Comparison of ENCODE assay signal across 19 cellular contexts in the genomic region with DNA sequence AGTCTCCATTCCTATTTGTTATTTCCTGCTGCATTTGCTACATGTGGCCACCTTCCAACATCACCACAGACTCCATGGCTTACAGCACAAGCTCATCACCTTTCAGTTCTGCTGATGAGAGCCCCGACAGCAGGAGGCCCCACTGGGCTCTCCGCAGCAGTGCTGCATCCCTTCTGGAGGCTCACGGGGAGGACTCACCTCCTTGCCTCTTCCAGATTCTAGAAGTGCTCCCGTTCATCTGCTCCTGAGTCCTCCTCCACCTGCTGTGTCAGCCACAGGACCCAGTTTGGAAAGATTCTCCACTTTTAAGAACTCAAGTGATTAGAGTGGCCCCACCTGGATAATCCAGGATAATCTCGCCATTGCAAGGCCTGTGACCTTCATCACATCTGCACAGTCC.
DNase-seq lines count a peak whose midpoint lies in the region; ATAC-seq and TF ChIP-seq lines count a peak whose summit lies in the region.
"Had no signal": no experiment of that assay in that cellular context is flagged by ENCODE, and none has a peak within 500 bp of the region (broad histone marks: within the 10 kb centered on the region; RNA-seq: fewer than 3 reads in every experiment).

No MANE protein-coding gene starts in this region.

- no peaks in the 10 kb centered on the region for H3K79me1 ChIP-seq in neuronal stem cell (ENCODE audit: low read depth, low read length)

- no peak overlapping the region for H2BK120ac ChIP-seq in neuronal stem cell (ENCODE audit: low read depth, low read length)

- no peak overlapping the region for H4K8ac ChIP-seq in neuronal stem cell (ENCODE audit: low read depth, low read length)

- DNase-seq in GM23338 (ENCODE audit: low spot score) (no peak), NCI-H82 treated with DMSO at 0.1 percent for 48 hours (lab: John Stamatoyannopoulos, UW; ENCODE audit: unreplicated experiment) (peak; percentile 54), colonic mucosa (peak; percentile 3), neuronal stem cell (ENCODE audit: low spot score) (no peak), esophagus muscularis mucosa (ENCODE audit: extremely low spot score) (no peak)
- DNase-seq in activated T-cell treated with anti-CD3 and anti-CD28 coated beads, Interleukin-2, amount 50 U/mL, for 1 hour = no peak
- DNase-seq: BE2C, DMS79, GM23248, KG1, NCI-H1092, NCI-H1436, NCI-H187 treated with DMSO at 0.1 percent for 48 hours, NCI-H2107, SJCRH30 had no signal

- H3K4me1 Mint-ChIP-seq in GM23338 = no peaks in the 10 kb centered on the region

- TF ChIP-seq CTCF in GM23338 (conservative IDR thresholded peaks at IDR 0.05; ENCODE audit: low read depth in 2 of 2) (no peak), colonic mucosa (IDR thresholded peaks at IDR 0.05) (no peak), esophagus muscularis mucosa (IDR thresholded peaks at IDR 0.05) (no peak)

- H3K36me3 ChIP-seq in GM23338 (ENCODE audit: insufficient read depth) (no peaks in the 10 kb centered on the region), colonic mucosa (no peaks in the 10 kb centered on the region), neuronal stem cell (replicated peaks in 1 of 2; ENCODE audit: control insufficient read depth in 2 of 2, insufficient read depth in 2 of 2, low read length in 2 of 2) (no peaks in the 10 kb centered on the region), esophagus muscularis mucosa (no peaks in the 10 kb centered on the region)
- H3K36me3 ChIP-seq: HAP-1, SJCRH30 had no signal

- no peak overlapping the region for H3K4me3 Mint-ChIP-seq in GM23338

- H3K9me2 ChIP-seq in GM23338 (ENCODE audit: insufficient read depth) = no peaks in the 10 kb centered on the region

- H3K4me3 ChIP-seq in GM23338 = no peak overlapping the region
- no peak overlapping the region for H3K4me3 ChIP-seq in colonic mucosa
- H3K4me3 ChIP-seq in neuronal stem cell (ENCODE audit: low read length in 2 of 2) = no peak overlapping the region
- H3K4me3 ChIP-seq in esophagus muscularis mucosa = no peak overlapping the region
- H3K4me3 ChIP-seq: GM23248, HAP-1, SJCRH30 had no signal

- H3K9ac ChIP-seq in colonic mucosa (ENCODE audit: low read depth in 2 of 2, low read length in 2 of 2) = no peak overlapping the region
- no peak overlapping the region for H3K9ac ChIP-seq in neuronal stem cell (ENCODE audit: low read depth, low read length, poor library complexity)
- H3K9ac ChIP-seq: GM23248 had no signal

- no peaks in the 10 kb centered on the region for H3K79me2 ChIP-seq in GM23338 (replicated peaks; ENCODE audit: insufficient read depth)

- peaks cover 3% of the 10 kb centered on the region; the same call in 1 of the 3 replicates for H3K9me3 Mint-ChIP-seq in GM23338

- no peaks in the 10 kb centered on the region for H3K36me3 Mint-ChIP-seq in GM23338 (ENCODE audit: low read depth)

- H3K4me1 ChIP-seq in GM23338 (ENCODE audit: insufficient read depth) = no peaks in the 10 kb centered on the region
- no peaks in the 10 kb centered on the region for H3K4me1 ChIP-seq in colonic mucosa
- peaks cover 0 to 2% of the 10 kb centered on the region in 2 donors for H3K4me1 ChIP-seq in neuronal stem cell (ENCODE audit: control insufficient read depth in 2 of 2, insufficient read depth in 1 of 2, low read depth in 1 of 2, low read length in 2 of 2)
- no peaks in the 10 kb centered on the region for H3K4me1 ChIP-seq in esophagus muscularis mucosa
- H3K4me1 ChIP-seq: BE2C, HAP-1, SJCRH30 had no signal

- no peaks in the 10 kb centered on the region for H3F3A ChIP-seq in GM23338 (replicated peaks; ENCODE audit: low read depth)

- H4K20me1 ChIP-seq in GM23338 (replicated peaks; ENCODE audit: insufficient read depth) = no peaks in the 10 kb centered on the region; the same call in 1 of the 2 replicates

- H3K27me3 ChIP-seq in GM23338 (ENCODE audit: insufficient read depth) = no peaks in the 10 kb centered on the region
- H3K27me3 ChIP-seq in colonic mucosa = no peaks in the 10 kb centered on the region
- H3K27me3 ChIP-seq in neuronal stem cell (ENCODE audit: control insufficient read depth in 3 of 3, insufficient read depth in 3 of 3, low read depth in 1 of 3, low read length in 3 of 3) = no peaks in the 10 kb centered on the region
- H3K27me3 ChIP-seq in esophagus muscularis mucosa = no peaks in the 10 kb centered on the region
- H3K27me3 ChIP-seq: BE2C, SJCRH30 had no signal

- no peak overlapping the region for H3K27ac Mint-ChIP-seq in GM23338

- H3K23ac ChIP-seq in neuronal stem cell (ENCODE audit: low read depth, low read length, poor library complexity) = no peak overlapping the region

- no peak overlapping the region for H2BK15ac ChIP-seq in neuronal stem cell (ENCODE audit: low read length)

- no peak overlapping the region for H2AK5ac ChIP-seq in neuronal stem cell (ENCODE audit: low read depth, low read length)

- WGBS in neuronal stem cell (ENCODE audit: extremely low coverage in 2 of 2, insufficient read length in 2 of 2, insufficient replicate concordance in 1 of 2), 2 donors = no CpG with 5 or more reads among the region's 5 CpGs
- 82% methylated on average over 5 of the region's 5 CpGs for WGBS in esophagus muscularis mucosa

- no peak overlapping the region for H2AFZ ChIP-seq in GM23338
- no peak overlapping the region for H2AFZ ChIP-seq in neuronal stem cell (ENCODE audit: low read length)
- H2AFZ ChIP-seq: GM23248 had no signal

- H2BK5ac ChIP-seq in neuronal stem cell (ENCODE audit: low read length) = no peak overlapping the region

- TF ChIP-seq EP300 in esophagus muscularis mucosa (IDR thresholded peaks at IDR 0.05) = no peak

- ATAC-seq in GM23338 = 0 out of 3 replicates have a peak, but pooled peaks have one; percentile 44
- ATAC-seq in HG03175 (IDR thresholded peaks at IDR 0.05; ENCODE audit: unreplicated experiment) = no peak
- ATAC-seq: Panc1 had no signal

- H3K9me3 ChIP-seq in colonic mucosa = no peaks in the 10 kb centered on the region
- peaks cover 0 to 2% of the 10 kb centered on the region in 2 donors for H3K9me3 ChIP-seq in neuronal stem cell (replicated peaks in 1 of 2; ENCODE audit: control insufficient read depth in 2 of 2, insufficient read depth in 1 of 2, low read depth in 1 of 2, low read length in 2 of 2)
- H3K9me3 ChIP-seq in esophagus muscularis mucosa = no peaks in the 10 kb centered on the region
- H3K9me3 ChIP-seq: BE2C, HAP-1, SJCRH30 had no signal

- H3K14ac ChIP-seq in neuronal stem cell (ENCODE audit: low read length) = no peak overlapping the region

- intact Hi-C loops in colonic mucosa (cut with DNase I) = no loop called here
- intact Hi-C loops in esophagus muscularis mucosa (cut with DNase I) = no loop called here

- no peaks in the 10 kb centered on the region for H3K27me3 Mint-ChIP-seq in GM23338 (ENCODE audit: insufficient read depth, low read depth, poor library complexity)

- no peak overlapping the region for H2BK12ac ChIP-seq in neuronal stem cell (ENCODE audit: low read length)

- H3K4me2 ChIP-seq in GM23338 (no peak overlapping the region), neuronal stem cell (ENCODE audit: insufficient read depth, low read length, poor library complexity, severe bottlenecking) (no peak overlapping the region)

- no peak for TF ChIP-seq POLR2A in esophagus muscularis mucosa (IDR thresholded peaks at IDR 0.05; ENCODE audit: low read depth)

- no peak overlapping the region for H3K27ac ChIP-seq in GM23338 (ENCODE audit: low read depth)
- H3K27ac ChIP-seq in colonic mucosa = no peak overlapping the region
- H3K27ac ChIP-seq in neuronal stem cell (replicated peaks; ENCODE audit: low read length) = no peak overlapping the region
- no peak overlapping the region for H3K27ac ChIP-seq in esophagus muscularis mucosa (replicated peaks in 1 of 4)
- H3K27ac ChIP-seq: GM23248, HL-60, SJCRH30 had no signal

- H4K91ac ChIP-seq in neuronal stem cell (ENCODE audit: low read depth, low read length, poor library complexity) = no peak overlapping the region

- peak overlapping the region; percentile 52 for H3K18ac ChIP-seq in neuronal stem cell (ENCODE audit: low read length)

- no peak overlapping the region for H3K4ac ChIP-seq in neuronal stem cell (ENCODE audit: low read length)

TF ChIP-seq in GM23338, 12 proteins besides CTCF, POLR2A, EP300 and RAD21 (continues in another document):
- TF ChIP-seq, protein P1, sequence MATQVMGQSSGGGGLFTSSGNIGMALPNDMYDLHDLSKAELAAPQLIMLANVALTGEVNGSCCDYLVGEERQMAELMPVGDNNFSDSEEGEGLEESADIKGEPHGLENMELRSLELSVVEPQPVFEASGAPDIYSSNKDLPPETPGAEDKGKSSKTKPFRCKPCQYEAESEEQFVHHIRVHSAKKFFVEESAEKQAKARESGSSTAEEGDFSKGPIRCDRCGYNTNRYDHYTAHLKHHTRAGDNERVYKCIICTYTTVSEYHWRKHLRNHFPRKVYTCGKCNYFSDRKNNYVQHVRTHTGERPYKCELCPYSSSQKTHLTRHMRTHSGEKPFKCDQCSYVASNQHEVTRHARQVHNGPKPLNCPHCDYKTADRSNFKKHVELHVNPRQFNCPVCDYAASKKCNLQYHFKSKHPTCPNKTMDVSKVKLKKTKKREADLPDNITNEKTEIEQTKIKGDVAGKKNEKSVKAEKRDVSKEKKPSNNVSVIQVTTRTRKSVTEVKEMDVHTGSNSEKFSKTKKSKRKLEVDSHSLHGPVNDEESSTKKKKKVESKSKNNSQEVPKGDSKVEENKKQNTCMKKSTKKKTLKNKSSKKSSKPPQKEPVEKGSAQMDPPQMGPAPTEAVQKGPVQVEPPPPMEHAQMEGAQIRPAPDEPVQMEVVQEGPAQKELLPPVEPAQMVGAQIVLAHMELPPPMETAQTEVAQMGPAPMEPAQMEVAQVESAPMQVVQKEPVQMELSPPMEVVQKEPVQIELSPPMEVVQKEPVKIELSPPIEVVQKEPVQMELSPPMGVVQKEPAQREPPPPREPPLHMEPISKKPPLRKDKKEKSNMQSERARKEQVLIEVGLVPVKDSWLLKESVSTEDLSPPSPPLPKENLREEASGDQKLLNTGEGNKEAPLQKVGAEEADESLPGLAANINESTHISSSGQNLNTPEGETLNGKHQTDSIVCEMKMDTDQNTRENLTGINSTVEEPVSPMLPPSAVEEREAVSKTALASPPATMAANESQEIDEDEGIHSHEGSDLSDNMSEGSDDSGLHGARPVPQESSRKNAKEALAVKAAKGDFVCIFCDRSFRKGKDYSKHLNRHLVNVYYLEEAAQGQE (IDR thresholded peaks at IDR 0.05; ENCODE audit: unreplicated experiment) = no peak

Comparison
In these comparisons a context has a peak if more than half of its experiments do, and no peak if none do; other contexts are left out.
1. DNase-seq: peak in NCI-H82 treated with DMSO at 0.1 percent for 48 hours (single experiment) and colonic mucosa (single experiment); none in GM23338 (single experiment), neuronal stem cell (single experiment), esophagus muscularis mucosa (single experiment) and activated T-cell treated with anti-CD3 and anti-CD28 coated beads, Interleukin-2, amount 50 U/mL, for 1 hour (single experiment).